2 cellular contexts compared by ENCODE assay signal in genomic region chr3:81742581-81742980, GRCh38.
TF ChIP-seq lines count a peak whose summit lies in the region.

No MANE protein-coding gene starts in this region.

TF ChIP-seq in A549, 52 proteins besides CTCF, POLR2A, EP300 and RAD21:
- no peak for TF ChIP-seq MAX (IDR thresholded peaks at IDR 0.05)
- TF ChIP-seq, protein P1, sequence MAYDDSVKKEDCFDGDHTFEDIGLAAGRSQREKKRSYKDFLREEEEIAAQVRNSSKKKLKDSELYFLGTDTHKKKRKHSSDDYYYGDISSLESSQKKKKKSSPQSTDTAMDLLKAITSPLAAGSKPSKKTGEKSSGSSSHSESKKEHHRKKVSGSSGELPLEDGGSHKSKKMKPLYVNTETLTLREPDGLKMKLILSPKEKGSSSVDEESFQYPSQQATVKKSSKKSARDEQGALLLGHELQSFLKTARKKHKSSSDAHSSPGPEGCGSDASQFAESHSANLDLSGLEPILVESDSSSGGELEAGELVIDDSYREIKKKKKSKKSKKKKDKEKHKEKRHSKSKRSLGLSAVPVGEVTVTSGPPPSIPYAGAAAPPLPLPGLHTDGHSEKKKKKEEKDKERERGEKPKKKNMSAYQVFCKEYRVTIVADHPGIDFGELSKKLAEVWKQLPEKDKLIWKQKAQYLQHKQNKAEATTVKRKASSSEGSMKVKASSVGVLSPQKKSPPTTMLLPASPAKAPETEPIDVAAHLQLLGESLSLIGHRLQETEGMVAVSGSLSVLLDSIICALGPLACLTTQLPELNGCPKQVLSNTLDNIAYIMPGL (CRISPR knock-in tag; IDR thresholded peaks at IDR 0.05; ENCODE audit: borderline replicate concordance), result no peak
- no peak for TF ChIP-seq ESRRA (IDR thresholded peaks at IDR 0.05; ENCODE audit: borderline replicate concordance, low read length)
- TF ChIP-seq RARB (CRISPR knock-in tag; IDR thresholded peaks at IDR 0.05), result no peak
- TF ChIP-seq KDM5A (IDR thresholded peaks at IDR 0.05), result no peak
- TF ChIP-seq ZNF302 (CRISPR knock-in tag; IDR thresholded peaks at IDR 0.05), result no peak
- TF ChIP-seq ZFP36 (IDR thresholded peaks at IDR 0.05; ENCODE audit: borderline replicate concordance, partially characterized antibody), result no peak
- no peak for TF ChIP-seq HOXB5 (CRISPR knock-in tag; IDR thresholded peaks at IDR 0.05)
- no peak for TF ChIP-seq BCL3 (IDR thresholded peaks at IDR 0.05)
- TF ChIP-seq HDAC2 (IDR thresholded peaks at IDR 0.05), result no peak
- no peak for TF ChIP-seq CHD4 (IDR thresholded peaks at IDR 0.05; ENCODE audit: borderline replicate concordance)
- no peak for TF ChIP-seq FOXS1 (CRISPR knock-in tag; IDR thresholded peaks at IDR 0.05)
- TF ChIP-seq, protein P2, sequence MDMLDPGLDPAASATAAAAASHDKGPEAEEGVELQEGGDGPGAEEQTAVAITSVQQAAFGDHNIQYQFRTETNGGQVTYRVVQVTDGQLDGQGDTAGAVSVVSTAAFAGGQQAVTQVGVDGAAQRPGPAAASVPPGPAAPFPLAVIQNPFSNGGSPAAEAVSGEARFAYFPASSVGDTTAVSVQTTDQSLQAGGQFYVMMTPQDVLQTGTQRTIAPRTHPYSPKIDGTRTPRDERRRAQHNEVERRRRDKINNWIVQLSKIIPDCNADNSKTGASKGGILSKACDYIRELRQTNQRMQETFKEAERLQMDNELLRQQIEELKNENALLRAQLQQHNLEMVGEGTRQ (IDR thresholded peaks at IDR 0.05), result no peak
- no peak for TF ChIP-seq CBX8 (IDR thresholded peaks at IDR 0.05)
- TF ChIP-seq NR3C1 (IDR thresholded peaks at IDR 0.05), result no peak
- no peak for TF ChIP-seq CHD2 (IDR thresholded peaks at IDR 0.05; ENCODE audit: low read length, partially characterized antibody)

TF ChIP-seq in endothelial cell of umbilical vein, 7 proteins besides CTCF, POLR2A, EP300 and RAD21:
- TF ChIP-seq GATA2 (IDR thresholded peaks at IDR 0.05; ENCODE audit: insufficient read depth, insufficient read length, low read depth, low read length), result no peak
- TF ChIP-seq EZH2 (IDR thresholded peaks at IDR 0.05; ENCODE audit: borderline replicate concordance, low read depth, low read length, severe bottlenecking), result no peak
- TF ChIP-seq JUN (IDR thresholded peaks at IDR 0.05; ENCODE audit: borderline replicate concordance, insufficient read depth, insufficient read length, low read depth), result no peak
- TF ChIP-seq MAX (IDR thresholded peaks at IDR 0.05; ENCODE audit: insufficient read depth, insufficient read length), result no peak
- TF ChIP-seq MYC (IDR thresholded peaks at IDR 0.05; ENCODE audit: low read depth, low read length), result no peak
- no peak for TF ChIP-seq FOS (IDR thresholded peaks at IDR 0.05; ENCODE audit: borderline replicate concordance, insufficient read depth, low read length)
- TF ChIP-seq POLR2AphosphoS5 (IDR thresholded peaks at IDR 0.05; ENCODE audit: insufficient read depth, low read depth, low read length), result no peak
